8 cellular contexts compared by ENCODE assay signal in the genomic region with DNA sequence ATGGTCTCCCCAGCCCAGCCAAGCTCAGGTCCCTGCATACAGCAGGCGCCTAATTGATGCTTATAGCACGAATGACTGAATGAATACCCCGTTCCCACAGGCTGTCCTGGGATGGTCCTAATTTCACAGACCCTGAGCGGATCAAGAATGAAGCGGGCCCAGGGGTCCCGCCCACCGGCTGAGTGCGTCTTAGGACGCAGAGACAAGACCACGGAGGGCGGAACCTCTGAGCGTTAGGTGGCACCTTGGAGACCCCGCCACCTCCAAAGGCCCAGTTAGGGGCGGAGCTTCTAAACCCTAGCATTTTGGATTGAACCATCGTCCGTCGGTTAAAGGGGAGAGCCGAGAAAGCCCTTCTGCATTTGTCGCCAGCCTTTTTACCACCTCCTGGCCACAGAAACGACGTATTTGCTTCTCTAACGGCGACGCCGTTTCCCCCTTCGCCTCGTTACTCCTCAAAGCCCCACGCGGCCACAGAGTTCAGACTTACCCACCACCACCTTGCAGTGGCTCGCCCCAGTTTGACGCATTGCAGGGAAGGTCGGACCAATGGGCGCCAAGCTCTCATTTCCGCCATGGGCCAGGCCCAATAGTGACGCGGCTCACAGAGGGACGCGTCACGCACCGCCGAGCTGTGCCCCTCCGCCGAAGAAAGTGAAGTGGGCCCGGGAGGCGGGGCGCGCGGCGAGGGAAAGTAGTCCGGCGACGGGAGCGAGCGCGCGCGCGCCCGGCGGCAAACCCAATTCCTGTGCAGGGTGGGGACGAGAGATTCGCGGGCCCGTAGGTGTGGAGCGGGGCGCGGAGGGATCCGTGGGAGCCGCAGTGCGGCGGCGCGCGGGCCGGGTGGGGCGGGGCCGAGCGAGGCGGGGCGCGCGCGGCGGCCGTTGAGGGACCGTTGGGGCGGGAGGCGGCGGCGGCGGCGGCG. TPM values are rescaled to one million over a fixed set of nuclear protein-coding genes. Genes with fewer than 3 reads are reported as not detected.
A peak's percentile ranks its signal among the peaks of the same experiment; 100 is the strongest.
DNase-seq lines count a peak whose midpoint lies in the region; ATAC-seq and TF ChIP-seq lines count a peak whose summit lies in the region.

No MANE protein-coding gene starts in this region.

- H3K36me3 ChIP-seq in SK-N-SH (replicated peaks in 1 of 2; ENCODE audit: control insufficient read depth in 1 of 2, insufficient read depth in 2 of 2, low read length in 1 of 2), result peaks cover 0 to 3% of the 10 kb centered on the region in 2 experiments
- peaks cover 3% of the 10 kb centered on the region for H3K36me3 ChIP-seq in osteoblast (ENCODE audit: insufficient read depth, low read length)
- H3K36me3 ChIP-seq in thoracic aorta, result no peaks in the 10 kb centered on the region

- peak overlapping the region; percentile 97 for H3K9ac ChIP-seq in SK-N-SH

- POLR2A ChIA-PET in SK-N-SH (lab: Yijun Ruan, JAX), result interaction anchor here (0.6 to 2.6 kb wide), 10 partner anchors 11 to 513 kb away, joined by 3 to 11 read pairs (median 5); a partner anchor contains a TSS

- DNase-seq in NB4 (ENCODE audit: low read depth) (peak; percentile 100), SK-N-SH (peak; percentile 96), head of caudate nucleus (peak; percentile 90 to 99 (median 97)), osteoblast (ENCODE audit: insufficient read length, low spot score, missing footprints) (peak; percentile 99), thoracic aorta (ENCODE audit: low spot score) (peak; percentile 90)

- no peaks in the 10 kb centered on the region for H3F3A ChIP-seq in SK-N-SH (replicated peaks; ENCODE audit: insufficient read depth)

- peak overlapping the region; percentile 97; the same call in 1 of the 2 replicates for H3K4me3 ChIP-seq in GM08714 (ENCODE audit: low read length)
- H3K4me3 ChIP-seq in NB4 (ENCODE audit: low read depth, low read length), result peak overlapping the region; percentile 79
- peak overlapping the region; percentile 98 to 100 for H3K4me3 ChIP-seq in SK-N-SH (ENCODE audit: low read depth in 2 of 2, low read length in 1 of 2)
- peak overlapping the region; percentile 99 for H3K4me3 ChIP-seq in osteoblast (ENCODE audit: insufficient read depth, low read length)
- H3K4me3 ChIP-seq in thoracic aorta, result peak overlapping the region; percentile 99

- peaks cover 3% of the 10 kb centered on the region for H3K36me3 Mint-ChIP-seq in activated naive CD8-positive, alpha-beta T cell

- H2AFZ ChIP-seq in SK-N-SH (ENCODE audit: low read depth) (peak overlapping the region; percentile 88), osteoblast (ENCODE audit: low read length) (peak overlapping the region; percentile 99)

- no peaks in the 10 kb centered on the region for H3K9me2 ChIP-seq in SK-N-SH

- intact Hi-C loops in head of caudate nucleus (cut with DNase I), result loop anchor here (5.0 kb wide), 2 partner anchors 62 to 147 kb away; a partner anchor contains a TSS

- peak in 1 of 2 experiments; percentile 65; a peak in 1 of 4 replicates for TF ChIP-seq EP300 in SK-N-SH (IDR thresholded peaks at IDR 0.05; ENCODE audit: borderline replicate concordance in 1 of 2, low read depth in 1 of 2, low read length in 1 of 2)

- H4K20me1 ChIP-seq in SK-N-SH (ENCODE audit: insufficient read depth), result peaks cover 33% of the 10 kb centered on the region
- peaks cover 33% of the 10 kb centered on the region for H4K20me1 ChIP-seq in osteoblast (ENCODE audit: insufficient read depth, low read length)

- H3K27me3 Mint-ChIP-seq in activated naive CD8-positive, alpha-beta T cell, result no peaks in the 10 kb centered on the region

- H3K4me1 ChIP-seq in SK-N-SH (ENCODE audit: control insufficient read depth in 1 of 2, insufficient read depth in 2 of 2, low read depth in 1 of 2, low read length in 1 of 2), result peaks cover 19 to 31% of the 10 kb centered on the region in 2 experiments
- H3K4me1 ChIP-seq in osteoblast (ENCODE audit: insufficient read depth, low read length), result peaks cover 24% of the 10 kb centered on the region
- H3K4me1 ChIP-seq in thoracic aorta (ENCODE audit: control insufficient read depth in 1 of 2, low read depth in 2 of 2), result peaks cover 29 to 40% of the 10 kb centered on the region in 2 donors

- H3K27ac Mint-ChIP-seq in activated naive CD8-positive, alpha-beta T cell, result peak overlapping the region; percentile 100

- peaks cover 32% of the 10 kb centered on the region for H3K4me1 Mint-ChIP-seq in activated naive CD8-positive, alpha-beta T cell (ENCODE audit: low read depth)

- WGBS in SK-N-SH (ENCODE audit: low lambda C conversion rate), result 1% methylated on average over 40 of the region's 93 CpGs

- CTCF ChIA-PET in SK-N-SH (lab: Yijun Ruan, JAX), result interaction anchor here (0.9 to 23.7 kb wide), 14 partner anchors 11 to 412 kb away, joined by 3 to 471 read pairs (median 5); a partner anchor contains a TSS

- peaks cover 4% of the 10 kb centered on the region for H3K9me3 Mint-ChIP-seq in activated naive CD8-positive, alpha-beta T cell (ENCODE audit: low read depth)

- H3K27ac ChIP-seq in SK-N-SH (ENCODE audit: low read depth in 2 of 2, low read length in 1 of 2), result peak overlapping the region; percentile 94 to 100
- peak overlapping the region; percentile 100 for H3K27ac ChIP-seq in osteoblast (ENCODE audit: low read depth, low read length)
- H3K27ac ChIP-seq in thoracic aorta, result peak overlapping the region; percentile 96 to 99

- peak; percentile 96 for TF ChIP-seq POLR2A in NB4 (IDR thresholded peaks at IDR 0.05; ENCODE audit: extremely low read depth, insufficient read length)

- H3K27me3 ChIP-seq in SK-N-SH (ENCODE audit: insufficient read depth) (no peaks in the 10 kb centered on the region), osteoblast (ENCODE audit: insufficient read depth, low read length) (no peaks in the 10 kb centered on the region), thoracic aorta (replicated peaks; ENCODE audit: insufficient read depth) (no peaks in the 10 kb centered on the region)

- H3K79me2 ChIP-seq in SK-N-SH (ENCODE audit: insufficient read depth) (peaks cover 45% of the 10 kb centered on the region), osteoblast (ENCODE audit: insufficient read depth, low read length) (peaks cover 47% of the 10 kb centered on the region)

- TF ChIP-seq CTCF in NB4 (IDR thresholded peaks at IDR 0.05; ENCODE audit: low read depth, low read length) (no peak), SK-N-SH (IDR thresholded peaks at IDR 0.05) (no peak), osteoblast (IDR thresholded peaks at IDR 0.05; ENCODE audit: extremely low read depth, low read depth, low read length) (no peak), thoracic aorta (IDR thresholded peaks at IDR 0.05) (no peak)

- H3K4me3 Mint-ChIP-seq in activated naive CD8-positive, alpha-beta T cell, result peak overlapping the region; percentile 98

- no peak for TF ChIP-seq RAD21 in SK-N-SH (IDR thresholded peaks at IDR 0.05; ENCODE audit: low read length)

- no peaks in the 10 kb centered on the region; the same call in 1 of the 2 replicates for H3K9me3 ChIP-seq in SK-N-SH
- H3K9me3 ChIP-seq in osteoblast (ENCODE audit: low read depth, low read length), result no peaks in the 10 kb centered on the region
- no peaks in the 10 kb centered on the region for H3K9me3 ChIP-seq in thoracic aorta

- ATAC-seq in HG02571 (IDR thresholded peaks at IDR 0.05; ENCODE audit: unreplicated experiment) (peak; percentile 77), thoracic aorta (ENCODE audit: insufficient number of reproducible peaks, low FRiP score, low read depth) (peak; percentile 90)

- peak overlapping the region; percentile 69 for H3K4me2 ChIP-seq in SK-N-SH
- peak overlapping the region; percentile 96 for H3K4me2 ChIP-seq in osteoblast (ENCODE audit: insufficient read depth, low read length)

TF ChIP-seq in SK-N-SH, 30 proteins besides CTCF, POLR2A, EP300 and RAD21 (continues in another document):
- TF ChIP-seq SIN3A (IDR thresholded peaks at IDR 0.05; ENCODE audit: borderline replicate concordance, low read depth, low read length) (peak; percentile 27; the same call in 1 of the 2 replicates), GATA2 (CRISPR knock-in tag; IDR thresholded peaks at IDR 0.05) (no peak), POLR2AphosphoS5 (IDR thresholded peaks at IDR 0.05; ENCODE audit: low read depth, low read length) (peak; percentile 95), YY1 (IDR thresholded peaks at IDR 0.05; ENCODE audit: low read depth) (0 out of 2 replicates have a peak, but pooled peaks have one; percentile 23), CHD2 (IDR thresholded peaks at IDR 0.05; ENCODE audit: low read length, partially characterized antibody) (peak; percentile 97), RFX5 (IDR thresholded peaks at IDR 0.05; ENCODE audit: low read length) (0 out of 2 replicates have a peak, but pooled peaks have one; percentile 16), JUND (IDR thresholded peaks at IDR 0.05) (peak; percentile 53), TAF1 (IDR thresholded peaks at IDR 0.05; ENCODE audit: borderline replicate concordance, low read depth, low read length) (peak; percentile 80), NRF1 (IDR thresholded peaks at IDR 0.05; ENCODE audit: low read depth, low read length) (peak; percentile 48), GABPA (IDR thresholded peaks at IDR 0.05; ENCODE audit: low read depth) (no peak), RCOR1 (IDR thresholded peaks at IDR 0.05; ENCODE audit: low read length) (no peak), FOXJ3 (CRISPR knock-in tag; IDR thresholded peaks at IDR 0.05) (no peak), FOXM1 (IDR thresholded peaks at IDR 0.05; ENCODE audit: low read depth) (no peak; the same call in 1 of the 2 replicates), ELF1 (IDR thresholded peaks at IDR 0.05) (peak; percentile 57), RXRA (IDR thresholded peaks at IDR 0.05; ENCODE audit: borderline replicate concordance, low read depth) (no peak; the same call in 1 of the 2 replicates)
- TF ChIP-seq, protein P1, sequence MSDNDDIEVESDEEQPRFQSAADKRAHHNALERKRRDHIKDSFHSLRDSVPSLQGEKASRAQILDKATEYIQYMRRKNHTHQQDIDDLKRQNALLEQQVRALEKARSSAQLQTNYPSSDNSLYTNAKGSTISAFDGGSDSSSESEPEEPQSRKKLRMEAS (IDR thresholded peaks at IDR 0.05; ENCODE audit: low read depth), result peak; percentile 76

RNA-seq across cellular contexts. Expression of a gene that starts 0.5 kb away (rescaled TPM):
- polyA plus RNA-seq in SK-N-SH (2012; rRNA removed), result 445 and 495 TPM in 2 replicates
- 552 and 634 TPM in 2 replicates for polyA plus RNA-seq in SK-N-SH (2012; cell fraction: cytosol; rRNA removed)
- 207 and 230 TPM in 2 replicates for polyA plus RNA-seq in SK-N-SH (2012; cell fraction: nucleus; rRNA removed)
- total RNA-seq in osteoblast, result 105 and 124 TPM in 2 replicates
- total RNA-seq in thoracic aorta, result 100 to 1,000 TPM; 181 to 202 TPM

RNA-seq across cellular contexts. Expression of a gene that starts 24.2 kb away (rescaled TPM):
- 2.5 and 3.3 TPM in 2 replicates for polyA plus RNA-seq in SK-N-SH (2012; rRNA removed)
- polyA plus RNA-seq in SK-N-SH (2012; cell fraction: cytosol; rRNA removed), result 1.0 and 1.6 TPM in 2 replicates
- 9.5 and 11.9 TPM in 2 replicates for polyA plus RNA-seq in SK-N-SH (2012; cell fraction: nucleus; rRNA removed)
- 2.5 and 2.9 TPM in 2 replicates for total RNA-seq in osteoblast
- total RNA-seq in thoracic aorta, result 100 to 1,000 TPM; 106 to 207 TPM

RNA-seq across cellular contexts. Expression of a gene that starts 35.3 kb away (rescaled TPM):
- polyA plus RNA-seq in SK-N-SH (2012; rRNA removed), result not detected in 2 replicates
- polyA plus RNA-seq in SK-N-SH (2012; cell fraction: cytosol; rRNA removed), result not detected in 2 replicates
- polyA plus RNA-seq in SK-N-SH (2012; cell fraction: nucleus; rRNA removed), result not detected in 2 replicates
- total RNA-seq in osteoblast (not detected in 2 replicates), thoracic aorta (not detected)

Comparison
In these comparisons a context has a peak if more than half of its experiments do, and no peak if none do; other contexts are left out.
1. Peak in every context shown above with its lines: DNase-seq, ATAC-seq, H3K4me3 ChIP-seq and H3K27ac ChIP-seq.
2. RNA of a gene that starts 24.2 kb away (total RNA-seq): 106 to 207 TPM in thoracic aorta; 2.5 to 2.9 TPM in osteoblast; every median in the first group is over 10 times any median in the second.